ENCODE assay signal across 8 cellular contexts in the genomic region with DNA sequence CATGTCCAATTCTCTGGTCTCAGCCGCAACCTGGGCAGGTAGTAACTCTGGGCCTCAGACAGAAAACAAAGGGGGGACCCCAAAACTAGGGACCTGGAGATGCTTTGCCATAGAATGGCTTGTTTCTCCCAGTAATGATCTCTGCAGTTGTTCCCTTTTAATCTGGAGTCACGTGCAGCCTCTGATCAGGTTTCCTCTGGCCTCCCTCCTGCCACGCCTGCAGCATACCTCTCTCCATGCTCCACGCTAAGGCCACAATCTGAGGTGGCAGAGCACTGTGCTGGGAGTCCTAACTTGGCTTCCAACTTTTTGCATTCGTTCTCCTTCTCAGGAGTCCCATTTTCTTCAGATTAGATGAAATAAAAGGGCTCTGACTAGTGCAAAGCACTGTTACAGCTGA. TPM values are rescaled to one million over a fixed set of nuclear protein-coding genes. Genes with fewer than 3 reads are reported as not detected.
DNase-seq lines count a peak whose midpoint lies in the region; ATAC-seq and TF ChIP-seq lines count a peak whose summit lies in the region.

No MANE protein-coding gene starts in this region.

- ATAC-seq in GM18511 (IDR thresholded peaks at IDR 0.05; ENCODE audit: unreplicated experiment), result no peak

- DNase-seq in GM03348 (ENCODE audit: low spot score) (peak; percentile 27), NCI-H748 treated with DMSO at 0.1 percent for 48 hours (lab: John Stamatoyannopoulos, UW) (peak; percentile 75), dorsolateral prefrontal cortex (no peak), mesothelial cell of epicardium (ENCODE audit: low spot score in 2 of 2, unreplicated experiment in 2 of 2) (no peak), cerebellar cortex (ENCODE audit: low spot score) (no peak), iPS-NIHi11 (ENCODE audit: low spot score) (no peak), T-helper 9 cell (no peak)

- peak overlapping the region; percentile 91 for H3K27ac Mint-ChIP-seq in mesothelial cell of epicardium

- H3K9me3 Mint-ChIP-seq in mesothelial cell of epicardium, result no peaks in the 10 kb centered on the region

- H3K4me3 ChIP-seq in dorsolateral prefrontal cortex, result peak overlapping the region; percentile 20 to 94 (median 81)

- peak overlapping the region in 20 of 59 donors; percentile 2 to 94 (median 73) for H3K27ac ChIP-seq in dorsolateral prefrontal cortex

- no peaks in the 10 kb centered on the region for H3K27me3 Mint-ChIP-seq in mesothelial cell of epicardium (ENCODE audit: low read depth)

- H3K27me3 ChIP-seq in dorsolateral prefrontal cortex, result no peaks in the 10 kb centered on the region

- TF ChIP-seq CTCF in dorsolateral prefrontal cortex (IDR thresholded peaks at IDR 0.05 in 54 of 56, conservative IDR thresholded peaks at IDR 0.05 in 2 of 56; ENCODE audit: low read depth in 1 of 56, partially characterized antibody in 56 of 56), result no peak
- no peak for TF ChIP-seq CTCF in mesothelial cell of epicardium (IDR thresholded peaks at IDR 0.05; ENCODE audit: unreplicated experiment)

- peak overlapping the region; percentile 89 for H3K4me3 Mint-ChIP-seq in mesothelial cell of epicardium

- peaks cover 22% of the 10 kb centered on the region for H3K36me3 Mint-ChIP-seq in mesothelial cell of epicardium

- H3K4me1 Mint-ChIP-seq in mesothelial cell of epicardium, result peaks cover 36% of the 10 kb centered on the region

- intact Hi-C loops in dorsolateral prefrontal cortex (cut with DNase I), result no loop called here

RNA-seq across cellular contexts. Expression of a gene that starts 1.9 kb away (rescaled TPM):
- 100 to 1,000 TPM in 27 of 120 experiments, 10 to 100 TPM in 93; 61.0 to 120 (median 88.9) TPM for total RNA-seq in dorsolateral prefrontal cortex
- 307 to 325 TPM (median 319 TPM) in 3 replicates for total RNA-seq in mesothelial cell of epicardium

Comparison
In these comparisons a context has a peak if more than half of its experiments do, and no peak if none do; other contexts are left out.
1. DNase-seq: peak in GM03348 (single experiment) and NCI-H748 treated with DMSO at 0.1 percent for 48 hours (single experiment); none in dorsolateral prefrontal cortex (0 of 10), mesothelial cell of epicardium (0 of 2), cerebellar cortex (single experiment), iPS-NIHi11 (single experiment) and T-helper 9 cell (single experiment).